In genomic region chr18:36899289-36899688, GRCh38 we compare ENCODE assay signal across 11 cellular contexts.
A peak's percentile ranks its signal among the peaks of the same experiment; 100 is the strongest.
DNase-seq lines count a peak whose midpoint lies in the region; ATAC-seq and TF ChIP-seq lines count a peak whose summit lies in the region.
"Had no signal": no experiment of that assay in that cellular context is flagged by ENCODE, and none has a peak within 500 bp of the region (broad histone marks: within the 10 kb centered on the region; RNA-seq: fewer than 3 reads in every experiment).

No MANE protein-coding gene starts in this region.

- peaks cover 8% of the 10 kb centered on the region for H3K36me3 Mint-ChIP-seq in activated CD4-positive, alpha-beta memory T cell treated with anti-CD3 and anti-CD28 coated beads, Interleukin-2, amount 10 ng/mL, durations not matched to agents 7 days and 5 days (ENCODE audit: low read depth)

- H3K27me3 ChIP-seq in RWPE2 (ENCODE audit: insufficient read depth, poor library complexity, severe bottlenecking) (no peaks in the 10 kb centered on the region), hepatocyte (no peaks in the 10 kb centered on the region), ascending aorta (no peaks in the 10 kb centered on the region)

- H3K9me3 Mint-ChIP-seq in activated CD4-positive, alpha-beta memory T cell treated with anti-CD3 and anti-CD28 coated beads, Interleukin-2, amount 10 ng/mL, durations not matched to agents 7 days and 5 days: peaks cover 4% of the 10 kb centered on the region

- peaks cover 7% of the 10 kb centered on the region; the same call in 1 of the 2 replicates for H3K36me3 ChIP-seq in RWPE2 (ENCODE audit: low read depth)
- H3K36me3 ChIP-seq in hepatocyte (replicated peaks; ENCODE audit: insufficient read depth, low read depth): no peaks in the 10 kb centered on the region
- no peaks in the 10 kb centered on the region for H3K36me3 ChIP-seq in ascending aorta

- CTCF ChIA-PET in activated CD4-positive, alpha-beta memory T cell treated with anti-CD3 and anti-CD28 coated beads, Interleukin-2, amount 10 ng/mL, durations not matched to agents 7 days and 5 days (lab: Charles Lee): interaction anchor here (0.7 to 1.8 kb wide), 4 partner anchors 9 to 214 kb away, joined by 3 to 7 read pairs (median 4); partner anchors contain the start of genes KIAA1328 and TPGS2

- TF ChIP-seq CTCF in RWPE2 (IDR thresholded peaks at IDR 0.05; ENCODE audit: poor library complexity, severe bottlenecking) (peak; percentile 27), hepatocyte (IDR thresholded peaks at IDR 0.05; ENCODE audit: poor library complexity) (peak; percentile 19), ascending aorta (IDR thresholded peaks at IDR 0.05) (peak in 1 of 3 experiments; percentile 12)

- peak; percentile 35 for DNase-seq in D341Med (ENCODE audit: low spot score)
- peak; percentile 40 for DNase-seq in HT-29 (ENCODE audit: low spot score)
- DNase-seq in RWPE2 (ENCODE audit: low spot score): no peak
- DNase-seq in hepatocyte (ENCODE audit: low spot score): peak; percentile 11
- no peak for DNase-seq in activated naive CD4-positive, alpha-beta T cell (lab: John Stamatoyannopoulos, UW)
- no peak for DNase-seq in hippocampal formation (lab: John Stamatoyannopoulos, UW)
- DNase-seq in ascending aorta (ENCODE audit: low spot score in 2 of 2): no peak
- DNase-seq in activated CD4-positive, alpha-beta memory T cell treated with anti-CD3 and anti-CD28 coated beads, Interleukin-2, amount 10 ng/mL, durations not matched to agents 7 days and 5 days: no peak
- DNase-seq: activated CD4-positive, alpha-beta memory T cell treated with anti-CD3 and anti-CD28 coated beads for 36 hours; caudate nucleus; NCI-H187 treated with DMSO at 0.1 percent for 48 hours had no signal

- H3K27ac ChIP-seq in RWPE2 (ENCODE audit: poor library complexity, severe bottlenecking): no peak overlapping the region
- no peak overlapping the region for H3K27ac ChIP-seq in hepatocyte
- H3K27ac ChIP-seq in ascending aorta: no peak overlapping the region

- H3K9me3 ChIP-seq in RWPE2 (ENCODE audit: severe bottlenecking) (no peaks in the 10 kb centered on the region), hepatocyte (ENCODE audit: low read depth) (no peaks in the 10 kb centered on the region), ascending aorta (no peaks in the 10 kb centered on the region)

- no peak for ATAC-seq in RWPE2 (ENCODE audit: low read depth)

- H3K4me2 ChIP-seq in hepatocyte: no peak overlapping the region

- POLR2A ChIA-PET in activated CD4-positive, alpha-beta memory T cell treated with anti-CD3 and anti-CD28 coated beads, Interleukin-2, amount 10 ng/mL, durations not matched to agents 7 days and 5 days (lab: Charles Lee): no interaction called here

- H3K4me1 Mint-ChIP-seq in activated CD4-positive, alpha-beta memory T cell treated with anti-CD3 and anti-CD28 coated beads, Interleukin-2, amount 10 ng/mL, durations not matched to agents 7 days and 5 days: no peaks in the 10 kb centered on the region

- intact Hi-C loops in ascending aorta (cut with DNase I): no loop called here

- H2AFZ ChIP-seq in hepatocyte: no peak overlapping the region

- no peaks in the 10 kb centered on the region for H4K20me1 ChIP-seq in hepatocyte (ENCODE audit: insufficient read depth, poor library complexity, severe bottlenecking)

- no peak overlapping the region for H3K27ac Mint-ChIP-seq in activated CD4-positive, alpha-beta memory T cell treated with anti-CD3 and anti-CD28 coated beads, Interleukin-2, amount 10 ng/mL, durations not matched to agents 7 days and 5 days
- H3K27ac Mint-ChIP-seq: activated CD4-positive, alpha-beta memory T cell treated with anti-CD3 and anti-CD28 coated beads for 36 hours had no signal

- WGBS in hepatocyte (ENCODE audit: low lambda C conversion rate, missing lambda C conversion rate): 81% methylated on average over 3 of the region's 3 CpGs

- no peak overlapping the region for H3K4me3 ChIP-seq in RWPE2 (ENCODE audit: severe bottlenecking)
- no peak overlapping the region for H3K4me3 ChIP-seq in hepatocyte
- H3K4me3 ChIP-seq in ascending aorta: no peak overlapping the region

- no peaks in the 10 kb centered on the region for H3K27me3 Mint-ChIP-seq in activated CD4-positive, alpha-beta memory T cell treated with anti-CD3 and anti-CD28 coated beads, Interleukin-2, amount 10 ng/mL, durations not matched to agents 7 days and 5 days
- H3K27me3 Mint-ChIP-seq: activated CD4-positive, alpha-beta memory T cell treated with anti-CD3 and anti-CD28 coated beads for 36 hours had no signal

- no peaks in the 10 kb centered on the region for H3K4me1 ChIP-seq in RWPE2 (ENCODE audit: insufficient read depth, poor library complexity, severe bottlenecking)
- no peaks in the 10 kb centered on the region for H3K4me1 ChIP-seq in hepatocyte (ENCODE audit: insufficient read depth)
- H3K4me1 ChIP-seq in ascending aorta: peaks cover 0 to 14% of the 10 kb centered on the region in 2 donors

- H3K9me2 ChIP-seq in hepatocyte (replicated peaks; ENCODE audit: insufficient read depth): no peaks in the 10 kb centered on the region

- H3K4me3 Mint-ChIP-seq in activated CD4-positive, alpha-beta memory T cell treated with anti-CD3 and anti-CD28 coated beads, Interleukin-2, amount 10 ng/mL, durations not matched to agents 7 days and 5 days: no peak overlapping the region
- H3K4me3 Mint-ChIP-seq: activated CD4-positive, alpha-beta memory T cell treated with anti-CD3 and anti-CD28 coated beads for 36 hours had no signal

- no peaks in the 10 kb centered on the region for H3K79me2 ChIP-seq in hepatocyte

Comparison
In these comparisons a context has a peak if more than half of its experiments do, and no peak if none do; other contexts are left out.
1. DNase-seq: peak in D341Med (single experiment), HT-29 (single experiment) and hepatocyte (single experiment); none in RWPE2 (single experiment), activated naive CD4-positive, alpha-beta T cell (0 of 4), hippocampal formation (0 of 2), ascending aorta (0 of 2) and activated CD4-positive, alpha-beta memory T cell treated with anti-CD3 and anti-CD28 coated beads, Interleukin-2, amount 10 ng/mL, durations not matched to agents 7 days and 5 days (single experiment).